ENCODE assay signal across 9 cellular contexts in the genomic region with DNA sequence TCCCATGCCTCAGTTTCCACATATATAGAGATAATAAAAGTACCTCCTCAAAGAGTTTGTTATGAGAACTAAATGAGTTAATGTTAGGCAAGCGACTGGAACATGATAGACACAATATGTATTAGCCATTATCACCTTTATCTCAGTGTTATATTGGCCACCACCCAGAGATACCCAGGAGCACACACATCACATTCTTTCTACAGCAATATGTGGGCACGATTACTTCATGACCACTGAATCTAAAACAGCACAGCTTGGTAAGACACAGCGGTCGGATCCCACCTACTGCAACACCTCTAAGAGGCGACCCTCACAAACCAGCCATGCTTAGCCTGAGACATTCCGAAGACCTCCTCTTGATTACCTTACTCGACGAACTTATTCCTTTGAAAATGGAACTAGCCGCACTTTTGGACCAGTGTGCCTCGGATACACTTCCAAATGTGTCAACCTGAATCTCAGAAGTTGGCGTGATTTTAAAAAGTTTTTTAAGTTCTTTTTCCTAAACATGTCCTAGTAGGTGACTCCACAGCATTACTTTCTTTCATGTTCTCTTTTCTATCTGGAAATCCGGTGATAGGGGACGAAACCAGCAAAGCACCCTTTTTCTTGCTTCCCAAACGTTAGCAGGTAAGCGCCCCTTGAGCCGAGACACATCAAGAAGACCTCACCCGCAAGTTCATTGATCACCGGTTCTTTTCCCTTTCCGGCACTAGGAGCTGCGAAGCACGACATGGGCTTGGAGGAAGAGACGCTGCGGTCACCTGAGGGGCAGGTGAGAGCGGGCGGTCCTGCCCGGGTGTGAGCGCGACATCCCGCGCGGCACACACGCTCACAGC. TPM values are rescaled to one million over a fixed set of nuclear protein-coding genes. Genes with fewer than 3 reads are reported as not detected.
A peak's percentile ranks its signal among the peaks of the same experiment; 100 is the strongest.
DNase-seq lines count a peak whose midpoint lies in the region; ATAC-seq, FAIRE-seq and TF ChIP-seq lines count a peak whose summit lies in the region.
"Had no signal": no experiment of that assay in that cellular context is flagged by ENCODE, and none has a peak within 500 bp of the region (broad histone marks: within the 10 kb centered on the region; RNA-seq: fewer than 3 reads in every experiment).

No MANE protein-coding gene starts in this region.

- H3K4me1 ChIP-seq in Loucy (ENCODE audit: insufficient read depth, low read length, poor library complexity, severe bottlenecking): peaks cover 68% of the 10 kb centered on the region
- H3K4me1 ChIP-seq in lower lobe of right lung: peaks cover 22% of the 10 kb centered on the region

- ATAC-seq in lower lobe of right lung (peak; percentile 23 to 39), GM19023 (IDR thresholded peaks at IDR 0.05; ENCODE audit: unreplicated experiment) (no peak)

- H3K4me3 ChIP-seq in Loucy (ENCODE audit: low read length, poor library complexity, severe bottlenecking) (peak overlapping the region; percentile 82), brain microvascular endothelial cell (ENCODE audit: low read depth, low read length) (peak overlapping the region; percentile 85), lower lobe of right lung (peak overlapping the region; percentile 96)

- no peak for FAIRE-seq in urothelium cell line (lab: Jason Lieb, UNC)
- FAIRE-seq: G401.6 had no signal

- peak overlapping the region; percentile 71 for H3K9ac ChIP-seq in Loucy (ENCODE audit: low read depth, low read length, poor library complexity, severe bottlenecking)

- DNase-seq in NCI-H82 (lab: John Stamatoyannopoulos, UW): peak; percentile 47
- no peak for DNase-seq in NCI-H82 treated with DMSO at 0.1 percent for 48 hours (lab: John Stamatoyannopoulos, UW; ENCODE audit: unreplicated experiment)
- no peak for DNase-seq in brain microvascular endothelial cell
- no peak for DNase-seq in lower lobe of right lung
- DNase-seq in urothelium cell line (ENCODE audit: low spot score): peak; percentile 33
- no peak for DNase-seq in UCSD-AML1 (lab: John Stamatoyannopoulos, UW; ENCODE audit: unreplicated experiment)

- no peaks in the 10 kb centered on the region for H3F3A ChIP-seq in Loucy (ENCODE audit: low read depth)

- no peaks in the 10 kb centered on the region for H3K36me3 ChIP-seq in Loucy (ENCODE audit: insufficient read depth, low read length)
- H3K36me3 ChIP-seq in brain microvascular endothelial cell (replicated peaks): no peaks in the 10 kb centered on the region
- H3K36me3 ChIP-seq in lower lobe of right lung: peaks cover 7% of the 10 kb centered on the region

- H3K4me2 ChIP-seq in Loucy (ENCODE audit: low read depth, low read length, poor library complexity, severe bottlenecking): peak overlapping the region; percentile 93

- no peaks in the 10 kb centered on the region for H3K27me3 ChIP-seq in Loucy (ENCODE audit: insufficient read depth, low read length, poor library complexity, severe bottlenecking)
- H3K27me3 ChIP-seq in brain microvascular endothelial cell (replicated peaks): no peaks in the 10 kb centered on the region
- no peaks in the 10 kb centered on the region for H3K27me3 ChIP-seq in lower lobe of right lung (ENCODE audit: low read depth)

- TF ChIP-seq CTCF in Loucy (conservative IDR thresholded peaks at IDR 0.05; ENCODE audit: low read length) (no peak), brain microvascular endothelial cell (IDR thresholded peaks at IDR 0.05; ENCODE audit: low read depth, low read length, missing control alignments) (no peak), lower lobe of right lung (IDR thresholded peaks at IDR 0.05) (no peak)

- H3K27ac ChIP-seq in brain microvascular endothelial cell: no peak overlapping the region
- peak overlapping the region; percentile 91 for H3K27ac ChIP-seq in lower lobe of right lung

- H3K9me2 ChIP-seq in Loucy (replicated peaks; ENCODE audit: low read depth, low read length): no peaks in the 10 kb centered on the region

- H4K20me1 ChIP-seq in Loucy (ENCODE audit: insufficient read depth, low read length, poor library complexity, severe bottlenecking): peaks cover 25% of the 10 kb centered on the region

- H3K9me3 ChIP-seq in Loucy (ENCODE audit: insufficient read depth, low read depth, low read length) (no peaks in the 10 kb centered on the region), lower lobe of right lung (no peaks in the 10 kb centered on the region)

- in situ Hi-C loops in brain microvascular endothelial cell (cut with HindIII; ENCODE audit: low pct_ligation_motif_present, low sequenced_read_pairs): no loop called here

- H3K79me2 ChIP-seq in Loucy (ENCODE audit: insufficient read depth, low read length): peaks cover 63% of the 10 kb centered on the region

- intact Hi-C loops in lower lobe of right lung (cut with DNase I): no loop called here

- H2AFZ ChIP-seq in Loucy (ENCODE audit: low read length): peak overlapping the region; percentile 84; the same call in 1 of the 2 replicates

RNA-seq across cellular contexts. Expression of a gene that starts 0.9 kb away (rescaled TPM):
- 12.7 TPM for total RNA-seq in lower lobe of right lung

Comparison
In these comparisons a context has a peak if more than half of its experiments do, and no peak if none do; other contexts are left out.
1. DNase-seq: peak in NCI-H82 (single experiment) and urothelium cell line (single experiment); none in NCI-H82 treated with DMSO at 0.1 percent for 48 hours (single experiment), brain microvascular endothelial cell (single experiment), lower lobe of right lung (single experiment) and UCSD-AML1 (single experiment).
2. Peak in every context shown above with its lines, with median percentiles within 50 percentile points of each other: H3K4me3 ChIP-seq.